15 cellular contexts compared by ENCODE assay signal in genomic region chr6:5338177-5338960, GRCh38.
A peak's percentile ranks its signal among the peaks of the same experiment; 100 is the strongest.
DNase-seq lines count a peak whose midpoint lies in the region; ATAC-seq and TF ChIP-seq lines count a peak whose summit lies in the region.
"Had no signal": no experiment of that assay in that cellular context is flagged by ENCODE, and none has a peak within 500 bp of the region (broad histone marks: within the 10 kb centered on the region; RNA-seq: fewer than 3 reads in every experiment).

No MANE protein-coding gene starts in this region.

- H3K9me3 Mint-ChIP-seq in natural killer cell treated with Interleukin-12 subunit alpha and Interleukin-12 subunit beta and Interleukin-15 and Interleukin-18, amount 100 ng/mL, for 72 hours, result no peaks in the 10 kb centered on the region
- H3K9me3 Mint-ChIP-seq in natural killer cell, result no peaks in the 10 kb centered on the region
- no peaks in the 10 kb centered on the region for H3K9me3 Mint-ChIP-seq in stimulated activated memory B cell treated with anti-CD40 and anti-IgM and Interleukin-4, amounts not matched to agents 10 μg/mL and 1 μg/mL and 100 μg/mL, for 72 hours
- H3K9me3 Mint-ChIP-seq: activated naive CD4-positive, alpha-beta T cell treated with anti-CD3 and anti-CD28 coated beads, Interleukin-2, amount 10 ng/mL, durations not matched to agents 7 days and 5 days; naive thymus-derived CD4-positive, alpha-beta T cell had no signal

- in situ Hi-C loops in KBM-7 (cut with MboI; ENCODE audit: low pct_unique_long_range_greater_than_20kb, low sequenced_read_pairs), result no loop called here

- ATAC-seq in natural killer cell treated with Interleukin-12 subunit alpha and Interleukin-12 subunit beta and Interleukin-15 and Interleukin-18, amount 100 ng/mL, for 72 hours, result no peak
- ATAC-seq in natural killer cell (no peak), GM21737 (IDR thresholded peaks at IDR 0.05; ENCODE audit: unreplicated experiment) (peak; percentile 49)
- ATAC-seq in stimulated activated memory B cell treated with anti-CD40 and anti-IgM and Interleukin-4, amounts not matched to agents 10 μg/mL and 1 μg/mL and 100 μg/mL, for 72 hours, result peak; percentile 27
- ATAC-seq: left lobe of liver; naive thymus-derived CD4-positive, alpha-beta T cell had no signal

- H3K27me3 Mint-ChIP-seq in natural killer cell treated with Interleukin-12 subunit alpha and Interleukin-12 subunit beta and Interleukin-15 and Interleukin-18, amount 100 ng/mL, for 72 hours, result no peaks in the 10 kb centered on the region
- no peaks in the 10 kb centered on the region for H3K27me3 Mint-ChIP-seq in natural killer cell (ENCODE audit: low read depth in 2 of 2)
- H3K27me3 Mint-ChIP-seq in stimulated activated memory B cell treated with anti-CD40 and anti-IgM and Interleukin-4, amounts not matched to agents 10 μg/mL and 1 μg/mL and 100 μg/mL, for 72 hours, result no peaks in the 10 kb centered on the region
- H3K27me3 Mint-ChIP-seq: activated naive CD4-positive, alpha-beta T cell treated with anti-CD3 and anti-CD28 coated beads, Interleukin-2, amount 10 ng/mL, durations not matched to agents 7 days and 5 days; naive thymus-derived CD4-positive, alpha-beta T cell had no signal

- TF ChIP-seq CTCF in natural killer cell (IDR thresholded peaks at IDR 0.05), result no peak

- DNase-seq in natural killer cell treated with Interleukin-12 subunit alpha and Interleukin-12 subunit beta and Interleukin-15 and Interleukin-18, amount 100 ng/mL, for 72 hours (ENCODE audit: low spot score), result no peak
- DNase-seq in natural killer cell (no peak), NCI-H69 (lab: John Stamatoyannopoulos, UW) (peak; percentile 31), KBM-7 (no peak), T-helper 9 cell (no peak), ureter (ENCODE audit: low spot score) (no peak)
- DNase-seq: activated CD4-positive, alpha-beta T cell treated with anti-CD3 and anti-CD28 coated beads, Interleukin-2, amount 50 U/mL, for 48 hours; activated naive CD4-positive, alpha-beta T cell treated with anti-CD3 and anti-CD28 coated beads, Interleukin-2, amount 10 ng/mL, durations not matched to agents 7 days and 5 days; naive thymus-derived CD4-positive, alpha-beta T cell; NCI-H446 treated with DMSO at 0.1 percent for 48 hours; stimulated activated CD4-positive, alpha-beta T cell treated with anti-CD3 and anti-CD28 coated beads, Interleukin-2, amount 100 ng/mL, for 48 hours; stimulated activated naive CD4-positive, alpha-beta T cell had no signal

- no peaks in the 10 kb centered on the region for H3K36me3 Mint-ChIP-seq in natural killer cell treated with Interleukin-12 subunit alpha and Interleukin-12 subunit beta and Interleukin-15 and Interleukin-18, amount 100 ng/mL, for 72 hours
- H3K36me3 Mint-ChIP-seq in natural killer cell, result no peaks in the 10 kb centered on the region
- H3K36me3 Mint-ChIP-seq in stimulated activated memory B cell treated with anti-CD40 and anti-IgM and Interleukin-4, amounts not matched to agents 10 μg/mL and 1 μg/mL and 100 μg/mL, for 72 hours, result no peaks in the 10 kb centered on the region
- H3K36me3 Mint-ChIP-seq: activated naive CD4-positive, alpha-beta T cell treated with anti-CD3 and anti-CD28 coated beads, Interleukin-2, amount 10 ng/mL, durations not matched to agents 7 days and 5 days had no signal

- intact Hi-C loops in natural killer cell (cut with micrococcal nuclease), result no loop called here

- no peak overlapping the region for H3K27ac Mint-ChIP-seq in natural killer cell treated with Interleukin-12 subunit alpha and Interleukin-12 subunit beta and Interleukin-15 and Interleukin-18, amount 100 ng/mL, for 72 hours
- no peak overlapping the region for H3K27ac Mint-ChIP-seq in natural killer cell
- H3K27ac Mint-ChIP-seq in stimulated activated memory B cell treated with anti-CD40 and anti-IgM and Interleukin-4, amounts not matched to agents 10 μg/mL and 1 μg/mL and 100 μg/mL, for 72 hours, result peak overlapping the region; percentile 42
- H3K27ac Mint-ChIP-seq: activated naive CD4-positive, alpha-beta T cell treated with anti-CD3 and anti-CD28 coated beads, Interleukin-2, amount 10 ng/mL, durations not matched to agents 7 days and 5 days had no signal

- peak overlapping the region; percentile 55 for H3K4me3 Mint-ChIP-seq in natural killer cell treated with Interleukin-12 subunit alpha and Interleukin-12 subunit beta and Interleukin-15 and Interleukin-18, amount 100 ng/mL, for 72 hours
- H3K4me3 Mint-ChIP-seq in natural killer cell, result no peak overlapping the region
- H3K4me3 Mint-ChIP-seq in stimulated activated memory B cell treated with anti-CD40 and anti-IgM and Interleukin-4, amounts not matched to agents 10 μg/mL and 1 μg/mL and 100 μg/mL, for 72 hours, result peak overlapping the region; percentile 67
- H3K4me3 Mint-ChIP-seq: activated naive CD4-positive, alpha-beta T cell treated with anti-CD3 and anti-CD28 coated beads, Interleukin-2, amount 10 ng/mL, durations not matched to agents 7 days and 5 days had no signal

- peaks cover 10 to 24% of the 10 kb centered on the region in 2 donors for H3K4me1 Mint-ChIP-seq in natural killer cell treated with Interleukin-12 subunit alpha and Interleukin-12 subunit beta and Interleukin-15 and Interleukin-18, amount 100 ng/mL, for 72 hours (ENCODE audit: low read depth in 2 of 2)
- H3K4me1 Mint-ChIP-seq in natural killer cell, result peaks cover 19% of the 10 kb centered on the region in 2 donors
- peaks cover 44% of the 10 kb centered on the region for H3K4me1 Mint-ChIP-seq in stimulated activated memory B cell treated with anti-CD40 and anti-IgM and Interleukin-4, amounts not matched to agents 10 μg/mL and 1 μg/mL and 100 μg/mL, for 72 hours

Comparison
In these comparisons a context has a peak if more than half of its experiments do, and no peak if none do; other contexts are left out.
1. ATAC-seq: peak in GM21737 (single experiment) and stimulated activated memory B cell treated with anti-CD40 and anti-IgM and Interleukin-4, amounts not matched to agents 10 μg/mL and 1 μg/mL and 100 μg/mL, for 72 hours (single experiment); none in natural killer cell treated with Interleukin-12 subunit alpha and Interleukin-12 subunit beta and Interleukin-15 and Interleukin-18, amount 100 ng/mL, for 72 hours (0 of 2) and natural killer cell (0 of 3).